32 cellular contexts compared by ENCODE assay signal in genomic region chr11:76279038-76279437, GRCh38.
"Had no signal": no experiment of that assay in that cellular context is flagged by ENCODE, and none has a peak within 500 bp of the region (broad histone marks: within the 10 kb centered on the region; RNA-seq: fewer than 3 reads in every experiment).

No MANE protein-coding gene starts in this region.

- H3K4me3 ChIP-seq: adrenal gland, body of pancreas, breast epithelium had no signal

- H3K4me1 ChIP-seq: body of pancreas, breast epithelium had no signal

- H3K27me3 ChIP-seq: adrenal gland, body of pancreas, brain microvascular endothelial cell, breast epithelium had no signal

- H3K9me3 ChIP-seq: adrenal gland, body of pancreas had no signal

- H3K36me3 ChIP-seq: adrenal gland, brain microvascular endothelial cell, breast epithelium had no signal

- DNase-seq: activated B cell treated with CpG ODN at 0.5 μM for 24 hours; activated CD4-positive, alpha-beta memory T cell treated with anti-CD3 and anti-CD28 coated beads for 36 hours; activated CD4-positive, alpha-beta T cell treated with anti-CD3 and anti-CD28 coated beads for 4 hours; activated CD4-positive, alpha-beta T cell treated with anti-CD3 and anti-CD28 coated beads, Interleukin-2, amount 10 ng/mL, durations not matched to agents 24 days and 14 days; activated CD4-positive, alpha-beta T cell treated with anti-CD3 and anti-CD28 coated beads, Interleukin-2, amount 50 U/mL, for 1 hour; activated CD4-positive, alpha-beta T cell treated with anti-CD3 and anti-CD28 coated beads, Interleukin-2, amount 50 U/mL, for 4 hours; activated CD4-positive, CD25-positive, alpha-beta regulatory T cell treated with anti-CD3 and anti-CD28 coated beads, Interleukin-2, amount 50 U/mL, for 72 hours; activated CD8-positive, alpha-beta memory T cell treated with anti-CD3 and anti-CD28 coated beads, Interleukin-2, amount 50 U/mL, for 4 hours; activated CD8-positive, alpha-beta T cell treated with anti-CD3 and anti-CD28 coated beads for 36 hours; activated effector memory CD4-positive, alpha-beta T cell treated with anti-CD3 and anti-CD28 coated beads, Interleukin-2, amount 50 U/mL, for 16 hours; activated gamma-delta T cell treated with Interleukin-2 at 50 U/mL for 16 hours; activated naive CD4-positive, alpha-beta T cell; activated naive CD4-positive, alpha-beta T cell treated with anti-CD3 and anti-CD28 coated beads for 36 hours; activated naive CD4-positive, alpha-beta T cell treated with anti-CD3 and anti-CD28 coated beads, Interleukin-2, amount 50 U/mL, for 16 hours; activated naive CD8-positive, alpha-beta T cell treated with anti-CD3 and anti-CD28 coated beads for 36 hours; activated T-cell treated with anti-CD3 and anti-CD28 coated beads for 4 hours; activated T-cell treated with anti-CD3 and anti-CD28 coated beads, Interleukin-2, amount 50 U/mL, for 1 hour; activated T-cell treated with anti-CD3 and anti-CD28 coated beads, Interleukin-2, amount 50 U/mL, for 4 hours; activated T-cell treated with anti-CD3 and anti-CD28 coated beads, Interleukin-2, amount 50 U/mL, for 72 hours; adrenal gland; amniotic stem cell; aorta; body of pancreas; brain microvascular endothelial cell; central memory CD4-positive, alpha-beta T cell; T-helper 1 cell; T-helper 2 cell; T-helper 9 cell had no signal

- H3K27ac ChIP-seq: adrenal gland, body of pancreas, brain microvascular endothelial cell, breast epithelium, VCaP had no signal

- FAIRE-seq: astrocyte, TTC549 had no signal
